8 cellular contexts compared by ENCODE assay signal in the genomic region with DNA sequence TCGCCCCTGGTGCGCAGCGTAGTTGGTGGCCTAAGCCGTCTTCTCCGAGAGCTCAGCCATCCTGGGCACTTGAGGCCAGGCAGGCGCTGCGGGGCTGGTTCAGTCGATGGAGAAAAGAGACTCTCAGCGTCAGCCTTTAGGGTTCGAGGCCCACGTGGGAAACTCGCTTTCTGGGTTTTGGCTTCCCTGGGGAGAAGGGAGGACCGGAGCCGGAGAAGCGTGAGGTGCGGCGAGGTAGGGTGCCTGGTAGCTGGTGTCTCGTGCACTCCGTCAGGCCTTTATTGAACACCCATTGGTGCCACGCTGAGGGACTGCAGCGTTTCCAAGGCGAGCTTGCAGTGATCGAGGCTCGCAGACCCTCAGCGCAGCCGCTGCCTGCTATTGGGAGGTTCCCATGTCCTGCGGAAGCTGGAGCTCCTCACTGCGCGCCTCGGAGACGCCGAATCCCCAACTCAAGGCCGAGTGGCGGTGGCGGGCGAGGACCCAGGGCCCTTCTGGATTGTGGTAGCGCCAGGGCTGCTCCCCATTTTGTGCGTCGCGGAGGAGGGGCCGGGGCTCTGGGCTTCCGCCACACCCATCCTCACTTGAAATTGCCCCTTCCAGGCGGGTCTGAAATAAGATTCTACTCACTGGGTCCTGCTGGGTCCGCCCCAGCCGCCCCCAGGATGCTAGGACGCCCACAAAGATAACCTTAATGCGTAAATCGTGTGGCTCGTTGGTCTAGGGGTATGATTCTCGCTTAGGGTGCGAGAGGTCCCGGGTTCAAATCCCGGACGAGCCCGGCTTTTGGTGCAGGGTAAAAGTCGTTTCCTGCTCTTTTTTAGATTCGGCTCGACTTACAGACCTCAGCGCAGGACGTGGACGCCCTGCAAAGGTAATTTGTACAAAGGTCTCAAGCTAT. TPM values are rescaled to one million over a fixed set of nuclear protein-coding genes. Genes with fewer than 3 reads are reported as not detected.
A peak's percentile ranks its signal among the peaks of the same experiment; 100 is the strongest.
DNase-seq lines count a peak whose midpoint lies in the region; ATAC-seq, FAIRE-seq and TF ChIP-seq lines count a peak whose summit lies in the region.

No MANE protein-coding gene starts in this region.

- H3K79me2 ChIP-seq in OCI-LY1 (ENCODE audit: insufficient read depth, low read length): no peaks in the 10 kb centered on the region

- H3K4me1 ChIP-seq in left ventricle myocardium inferior (peaks cover 21% of the 10 kb centered on the region), right atrium auricular region (peaks cover 0 to 20% of the 10 kb centered on the region in 2 donors), OCI-LY1 (ENCODE audit: insufficient read depth, low read length, severe bottlenecking) (peaks cover 24% of the 10 kb centered on the region)

- H3K9ac ChIP-seq in OCI-LY1 (ENCODE audit: low read length): peak overlapping the region; percentile 48

- H4K20me1 ChIP-seq in OCI-LY1 (ENCODE audit: insufficient read depth, low read length): no peaks in the 10 kb centered on the region

- peak overlapping the region; percentile 46 for H3K4me3 ChIP-seq in left ventricle myocardium inferior
- peak overlapping the region in 1 of 2 donors; percentile 16 for H3K4me3 ChIP-seq in right atrium auricular region
- peak overlapping the region; percentile 62 for H3K4me3 ChIP-seq in OCI-LY1 (ENCODE audit: low read depth, low read length, poor library complexity, severe bottlenecking)
- peak overlapping the region; percentile 44 for H3K4me3 ChIP-seq in astrocyte of the cerebellum (ENCODE audit: low read depth, low read length)

- no peaks in the 10 kb centered on the region for H3K9me2 ChIP-seq in OCI-LY1 (ENCODE audit: low read depth, low read length)

- no peaks in the 10 kb centered on the region for H3F3A ChIP-seq in OCI-LY1 (ENCODE audit: insufficient read depth, low read length)

- peaks cover 100% of the 10 kb centered on the region for H3K27me3 ChIP-seq in left ventricle myocardium inferior (ENCODE audit: low read depth)
- peaks cover 50 to 62% of the 10 kb centered on the region in 2 donors for H3K27me3 ChIP-seq in right atrium auricular region
- H3K27me3 ChIP-seq in OCI-LY1 (ENCODE audit: insufficient read depth, low read length): no peaks in the 10 kb centered on the region; the same call in 1 of the 2 replicates

- no peaks in the 10 kb centered on the region for H3K9me3 ChIP-seq in left ventricle myocardium inferior (replicated peaks)
- peaks cover 0 to 11% of the 10 kb centered on the region in 2 donors for H3K9me3 ChIP-seq in right atrium auricular region
- H3K9me3 ChIP-seq in OCI-LY1 (ENCODE audit: low read length): no peaks in the 10 kb centered on the region

- TF ChIP-seq CTCF in left ventricle myocardium inferior (IDR thresholded peaks at IDR 0.05; ENCODE audit: borderline replicate concordance) (no peak), right atrium auricular region (IDR thresholded peaks at IDR 0.05) (no peak), OCI-LY1 (IDR thresholded peaks at IDR 0.05; ENCODE audit: low read length) (no peak), astrocyte of the cerebellum (IDR thresholded peaks at IDR 0.05; ENCODE audit: low read depth, low read length, missing control alignments) (no peak)

- peak overlapping the region; percentile 73 for H3K4me2 ChIP-seq in OCI-LY1 (ENCODE audit: low read length)

- in situ Hi-C loops in astrocyte of the cerebellum (cut with HindIII; ENCODE audit: low sequenced_read_pairs): no loop called here

- H3K27ac ChIP-seq in left ventricle myocardium inferior (replicated peaks) (no peak overlapping the region), right atrium auricular region (no peak overlapping the region), OCI-LY1 (ENCODE audit: low read depth, low read length, poor library complexity, severe bottlenecking) (peak overlapping the region; percentile 19)

- DNase-seq in left ventricle myocardium inferior (no peak), right atrium auricular region (ENCODE audit: low spot score) (no peak), astrocyte of the cerebellum (ENCODE audit: low read depth) (no peak), left colon (no peak), urothelium cell line (ENCODE audit: low spot score) (peak; percentile 70)

- H3K36me3 ChIP-seq in left ventricle myocardium inferior: no peaks in the 10 kb centered on the region
- H3K36me3 ChIP-seq in right atrium auricular region: no peaks in the 10 kb centered on the region
- no peaks in the 10 kb centered on the region for H3K36me3 ChIP-seq in OCI-LY1 (ENCODE audit: insufficient read depth, low read length)

- intact Hi-C loops in left ventricle myocardium inferior (cut with micrococcal nuclease) (no loop called here), left colon (cut with DNase I, micrococcal nuclease) (no loop called here)

- H2AFZ ChIP-seq in OCI-LY1 (ENCODE audit: low read length): no peak overlapping the region

- ATAC-seq in left colon (peak; percentile 26), GM18858 (IDR thresholded peaks at IDR 0.05; ENCODE audit: unreplicated experiment) (no peak), HG02588 (IDR thresholded peaks at IDR 0.05; ENCODE audit: unreplicated experiment) (no peak)

- no peak for FAIRE-seq in urothelium cell line (lab: Jason Lieb, UNC)

RNA-seq across cellular contexts. Expression of a gene that starts 1.2 kb away (rescaled TPM):
- total RNA-seq in left ventricle myocardium inferior (not detected), right atrium auricular region (not detected), left colon (not detected)

RNA-seq across cellular contexts. Expression of a gene that starts 45.8 kb away (rescaled TPM):
- total RNA-seq in left ventricle myocardium inferior (5.8 TPM), right atrium auricular region (1 to 10 TPM; 3.2 to 4.9 TPM), left colon (1 to 10 TPM; 6.0 to 6.1 TPM)

RNA-seq across cellular contexts. Expression of a gene that starts 54.3 kb away (rescaled TPM):
- total RNA-seq in left ventricle myocardium inferior (6.2 TPM), right atrium auricular region (1 to 10 TPM; 7.3 to 7.9 TPM), left colon (10 to 100 TPM; 12.3 to 13.8 TPM)
